9 cellular contexts compared by ENCODE assay signal in genomic region chr4:122377352-122377751, GRCh38. TPM values are rescaled to one million over a fixed set of nuclear protein-coding genes. Genes with fewer than 3 reads are reported as not detected.
"Had no signal": no experiment of that assay in that cellular context is flagged by ENCODE, and none has a peak within 500 bp of the region (broad histone marks: within the 10 kb centered on the region; RNA-seq: fewer than 3 reads in every experiment).

No MANE protein-coding gene starts in this region.

- H3K9ac ChIP-seq: KMS-11 had no signal

- DNase-seq: H9, HCEC 1CT, KBM-7 had no signal

- H2AFZ ChIP-seq: GM23338 had no signal

- H3K27ac ChIP-seq: KMS-11 had no signal

- H3K4me3 ChIP-seq: GM23338 had no signal

- FAIRE-seq: H1, H54, HTR-8/SVneo had no signal

- H3K4me2 ChIP-seq: GM23338, KMS-11 had no signal

- ATAC-seq: GM23338 had no signal

RNA-seq across cellular contexts. Expression of gene ADAD1, which starts 1.5 kb away (rescaled TPM):
- total RNA-seq: GM23338, H1, H9, HT-29 had no signal
- polyA plus RNA-seq: GM23338, H1 had no signal
